Comparison of ENCODE assay signal across 8 cellular contexts in genomic region chr6:31197559-31198305, GRCh38. TPM values are rescaled to one million over a fixed set of nuclear protein-coding genes. Genes with fewer than 3 reads are reported as not detected.
DNase-seq lines count a peak whose midpoint lies in the region; TF ChIP-seq lines count a peak whose summit lies in the region.

No MANE protein-coding gene starts in this region.

- H3K27ac ChIP-seq in H9 (ENCODE audit: insufficient read length, low read depth, low read length): no peak overlapping the region
- peak overlapping the region; percentile 39 for H3K27ac ChIP-seq in neuronal stem cell (replicated peaks; ENCODE audit: low read length)
- H3K27ac ChIP-seq in subcutaneous abdominal adipose tissue (ENCODE audit: low read depth, low read length): peak overlapping the region; percentile 94

- H3K79me2 ChIP-seq in H9 (ENCODE audit: insufficient read depth, low read length): no peaks in the 10 kb centered on the region

- H3K4me2 ChIP-seq in H9 (ENCODE audit: insufficient read depth, insufficient read length, low read length) (peak overlapping the region; percentile 41), neuronal stem cell (ENCODE audit: insufficient read depth, low read length, poor library complexity, severe bottlenecking) (peak overlapping the region; percentile 58)

- H3K27me3 ChIP-seq in H9 (ENCODE audit: insufficient read depth, low read length) (no peaks in the 10 kb centered on the region), MG63 (no peaks in the 10 kb centered on the region), neuronal stem cell (ENCODE audit: control insufficient read depth in 3 of 3, insufficient read depth in 3 of 3, low read depth in 1 of 3, low read length in 3 of 3) (no peaks in the 10 kb centered on the region), subcutaneous abdominal adipose tissue (ENCODE audit: control insufficient read depth in 5 of 5, insufficient read depth in 4 of 5, low read length in 5 of 5) (no peaks in the 10 kb centered on the region)

- peaks cover 12 to 13% of the 10 kb centered on the region in 2 experiments for H3K4me1 Mint-ChIP-seq in H9

- peak overlapping the region; percentile 83 for H3K4me3 ChIP-seq in MG63
- H3K4me3 ChIP-seq in neuronal stem cell (ENCODE audit: low read length in 2 of 2): peak overlapping the region; percentile 60 to 76
- peak overlapping the region; percentile 74 to 86 (median 80) for H3K4me3 ChIP-seq in subcutaneous abdominal adipose tissue (ENCODE audit: low read depth in 1 of 5, low read length in 5 of 5)

- no peak overlapping the region for H3K14ac ChIP-seq in H9 (ENCODE audit: insufficient read depth, low read length)
- no peak overlapping the region for H3K14ac ChIP-seq in neuronal stem cell (ENCODE audit: low read length)

- no peak overlapping the region for H2BK20ac ChIP-seq in H9 (ENCODE audit: low read depth, low read length, poor library complexity, severe bottlenecking)

- H3K18ac ChIP-seq in H9 (ENCODE audit: insufficient read length, low read depth, low read length) (no peak overlapping the region), neuronal stem cell (ENCODE audit: low read length) (peak overlapping the region; percentile 27)

- H2BK15ac ChIP-seq in H9 (ENCODE audit: low read depth, low read length) (no peak overlapping the region), neuronal stem cell (ENCODE audit: low read length) (no peak overlapping the region)

- no peak overlapping the region for H4K5ac ChIP-seq in H9 (ENCODE audit: insufficient read length, low read depth, low read length)

- no peak overlapping the region for H3T11ph ChIP-seq in H9 (ENCODE audit: low read length)

- peak overlapping the region; percentile 18 for H2AFZ ChIP-seq in H9 (ENCODE audit: low read length)
- peak overlapping the region; percentile 97 for H2AFZ ChIP-seq in neuronal stem cell (ENCODE audit: low read length)

- peak overlapping the region in 1 of 3 experiments; percentile 81; a peak in 2 of 7 replicates for H3K27ac Mint-ChIP-seq in H9

- H3K27me3 Mint-ChIP-seq in H9 (ENCODE audit: low read depth): no peaks in the 10 kb centered on the region; the same call in 1 of the 2 replicates

- H3K4ac ChIP-seq in H9 (ENCODE audit: low read depth, low read length) (no peak overlapping the region), neuronal stem cell (ENCODE audit: low read length) (no peak overlapping the region)

- H3K79me1 ChIP-seq in H9 (ENCODE audit: insufficient read depth, low read depth, low read length, poor library complexity, severe bottlenecking) (no peaks in the 10 kb centered on the region), neuronal stem cell (ENCODE audit: low read depth, low read length) (peaks cover 2% of the 10 kb centered on the region)

- TF ChIP-seq CTCF in H9 (conservative IDR thresholded peaks at IDR 0.05): no peak

- H2BK5ac ChIP-seq in H9 (ENCODE audit: insufficient read length, low read length): no peak overlapping the region
- H2BK5ac ChIP-seq in neuronal stem cell (ENCODE audit: low read length): no peak overlapping the region

- no peak overlapping the region for H3K23ac ChIP-seq in H9 (ENCODE audit: insufficient read length, low read depth, low read length)
- H3K23ac ChIP-seq in neuronal stem cell (ENCODE audit: low read depth, low read length, poor library complexity): no peak overlapping the region

- H4K20me1 ChIP-seq in H9 (ENCODE audit: control insufficient read depth, insufficient read depth, insufficient read length): no peaks in the 10 kb centered on the region

- H3K4me3 Mint-ChIP-seq in H9: peak overlapping the region; percentile 75 to 82

- H3K9me3 Mint-ChIP-seq in H9: peaks cover 11 to 13% of the 10 kb centered on the region in 2 experiments

- peak; percentile 88 for DNase-seq in EL
- DNase-seq in H9: peak; percentile 65
- DNase-seq in MG63: peak; percentile 84
- peak; percentile 51 for DNase-seq in SIG-M5 (lab: John Stamatoyannopoulos, UW)
- peak; percentile 92 for DNase-seq in activated gamma-delta T cell treated with Interleukin-2 at 50 U/mL for 16 hours
- peak; percentile 66 for DNase-seq in foreskin melanocyte
- peak; percentile 37 for DNase-seq in neuronal stem cell (ENCODE audit: low spot score)

- H3K56ac ChIP-seq in H9 (ENCODE audit: insufficient read length, low read depth, low read length): no peak overlapping the region

- H3K4me1 ChIP-seq in H9 (ENCODE audit: insufficient read depth, low read length) (peaks cover 3% of the 10 kb centered on the region; the same call in 1 of the 2 replicates), neuronal stem cell (ENCODE audit: control insufficient read depth in 2 of 2, insufficient read depth in 1 of 2, low read depth in 1 of 2, low read length in 2 of 2) (peaks cover 1 to 2% of the 10 kb centered on the region in 2 donors), subcutaneous abdominal adipose tissue (ENCODE audit: control insufficient read depth in 5 of 5, insufficient read depth in 5 of 5, low read length in 5 of 5) (peaks cover 0 to 20% (median 10%) of the 10 kb centered on the region in 5 donors)

- H2BK120ac ChIP-seq in H9 (ENCODE audit: low read depth, low read length, poor library complexity, severe bottlenecking) (no peak overlapping the region), neuronal stem cell (ENCODE audit: low read depth, low read length) (no peak overlapping the region)

- H4K91ac ChIP-seq in H9 (ENCODE audit: insufficient read length, low read depth, low read length) (no peak overlapping the region), neuronal stem cell (ENCODE audit: low read depth, low read length, poor library complexity) (no peak overlapping the region)

- no peak overlapping the region for H3K9ac ChIP-seq in H9 (ENCODE audit: extremely low read depth, insufficient read length, low read length)
- H3K9ac ChIP-seq in neuronal stem cell (ENCODE audit: low read depth, low read length, poor library complexity): no peak overlapping the region
- peak overlapping the region; percentile 48 to 85 (median 82) for H3K9ac ChIP-seq in subcutaneous abdominal adipose tissue (ENCODE audit: low read length in 5 of 5)

- peaks cover 7% of the 10 kb centered on the region for H3K23me2 ChIP-seq in H9 (ENCODE audit: insufficient read length, low read depth, low read length, poor library complexity, severe bottlenecking)

- WGBS in H9 (ENCODE audit: extremely low coverage, insufficient read length, low lambda C conversion rate): no CpG with 5 or more reads among the region's 45 CpGs
- no CpG with 5 or more reads among the region's 45 CpGs for WGBS in neuronal stem cell (ENCODE audit: extremely low coverage in 2 of 2, insufficient read length in 2 of 2, insufficient replicate concordance in 1 of 2), 2 donors

- H4K8ac ChIP-seq in H9 (replicated peaks; ENCODE audit: insufficient read length, low read depth, low read length) (no peak overlapping the region), neuronal stem cell (ENCODE audit: low read depth, low read length) (no peak overlapping the region)

- H2AK5ac ChIP-seq in H9 (ENCODE audit: insufficient read length, low read length) (no peak overlapping the region), neuronal stem cell (ENCODE audit: low read depth, low read length) (no peak overlapping the region)

- H3K36me3 Mint-ChIP-seq in H9 (ENCODE audit: insufficient read depth in 1 of 3, low read depth in 3 of 3): peaks cover 9 to 25% (median 13%) of the 10 kb centered on the region in 3 experiments

- H3K9me3 ChIP-seq in H9 (ENCODE audit: control insufficient read depth, low read depth, low read length) (no peaks in the 10 kb centered on the region), MG63 (no peaks in the 10 kb centered on the region), neuronal stem cell (replicated peaks in 1 of 2; ENCODE audit: control insufficient read depth in 2 of 2, insufficient read depth in 1 of 2, low read depth in 1 of 2, low read length in 2 of 2) (peaks cover 0 to 4% of the 10 kb centered on the region in 2 donors), subcutaneous abdominal adipose tissue (ENCODE audit: control insufficient read depth in 5 of 5, low read length in 5 of 5) (peaks cover 0 to 11% (median 2%) of the 10 kb centered on the region in 5 donors)

- H3K36me3 ChIP-seq in MG63 (no peaks in the 10 kb centered on the region), neuronal stem cell (replicated peaks in 1 of 2; ENCODE audit: control insufficient read depth in 2 of 2, insufficient read depth in 2 of 2, low read length in 2 of 2) (no peaks in the 10 kb centered on the region), subcutaneous abdominal adipose tissue (ENCODE audit: control insufficient read depth in 5 of 5, insufficient read depth in 5 of 5, low read length in 5 of 5) (peaks cover 0 to 3% (median 2%) of the 10 kb centered on the region in 5 donors)

- H2BK12ac ChIP-seq in H9 (ENCODE audit: insufficient read length, low read depth, low read length): no peak overlapping the region
- no peak overlapping the region for H2BK12ac ChIP-seq in neuronal stem cell (ENCODE audit: low read length)

RNA-seq across cellular contexts. Expression of gene POU5F1, which starts 27.2 kb away (rescaled TPM):
- 2,134 TPM in 2 replicates for total RNA-seq in H9 (2021)
- 1.3 and 4.3 TPM in 2 replicates for total RNA-seq in MG63 (2014; rRNA removed; shearing (Covaris generic); ENCODE audit: low replicate concordance)
- polyA plus RNA-seq in neuronal stem cell (2013, experiment 1 of 2): 0.74 TPM
- polyA plus RNA-seq in neuronal stem cell (2013, experiment 2 of 2): 0.58 TPM

RNA-seq across cellular contexts. Expression of gene TCF19, which starts 39.3 kb away (rescaled TPM):
- 15.0 and 16.5 TPM in 2 replicates for total RNA-seq in H9 (2021)
- total RNA-seq in MG63 (2014; rRNA removed; shearing (Covaris generic); ENCODE audit: low replicate concordance): 17.3 and 25.0 TPM in 2 replicates
- 6.3 TPM for polyA plus RNA-seq in neuronal stem cell (2013, experiment 1 of 2)
- polyA plus RNA-seq in neuronal stem cell (2013, experiment 2 of 2): 6.0 TPM

RNA-seq across cellular contexts. Expression of gene CCHCR1, which starts 40.1 kb away (rescaled TPM):
- 42.7 and 45.5 TPM in 2 replicates for total RNA-seq in H9 (2021)
- total RNA-seq in MG63 (2014; rRNA removed; shearing (Covaris generic); ENCODE audit: low replicate concordance): 9.6 and 21.7 TPM in 2 replicates
- 23.5 TPM for polyA plus RNA-seq in neuronal stem cell (2013, experiment 1 of 2)
- polyA plus RNA-seq in neuronal stem cell (2013, experiment 2 of 2): 21.1 TPM

RNA-seq across cellular contexts. Expression of gene PSORS1C2, which starts 58.9 kb away (rescaled TPM):
- 0.31 and 0.33 TPM in 2 replicates for total RNA-seq in H9 (2021)
- total RNA-seq in MG63 (2014; rRNA removed; shearing (Covaris generic); ENCODE audit: low replicate concordance): not detected in 2 replicates
- polyA plus RNA-seq in neuronal stem cell (2013, experiment 1 of 2): 0.04 TPM
- polyA plus RNA-seq in neuronal stem cell (2013, experiment 2 of 2): 0.03 TPM

Comparison
In these comparisons a context has a peak if more than half of its experiments do, and no peak if none do; other contexts are left out.
1. DNase-seq: peak in every context shown above with its lines; median percentile 92 in activated gamma-delta T cell treated with Interleukin-2 at 50 U/mL for 16 hours; 88 in EL; 84 in MG63; 66 in foreskin melanocyte; 65 in H9; 51 in SIG-M5; 37 in neuronal stem cell.
2. H3K9ac ChIP-seq: peak in subcutaneous abdominal adipose tissue (5 of 5); none in H9 (single experiment) and neuronal stem cell (single experiment).
3. RNA of gene POU5F1, which starts 27.2 kb away (total RNA-seq): 2,134 TPM in H9; 1.3 to 4.3 TPM in MG63; every median in the first group is over 100 times any median in the second.
4. Peak in every context shown above with its lines, with median percentiles within 50 percentile points of each other: H3K4me3 ChIP-seq.